In genomic region chr10:63515002-63515763, GRCh38 we compare ENCODE assay signal across 8 cellular contexts. TPM values are rescaled to one million over a fixed set of nuclear protein-coding genes. Genes with fewer than 3 reads are reported as not detected.
A peak's percentile ranks its signal among the peaks of the same experiment; 100 is the strongest.
DNase-seq lines count a peak whose midpoint lies in the region; ATAC-seq and TF ChIP-seq lines count a peak whose summit lies in the region.

No MANE protein-coding gene starts in this region.

- peaks cover 34% of the 10 kb centered on the region for H3K4me1 ChIP-seq in CD8-positive, alpha-beta memory T cell (ENCODE audit: insufficient read depth, low read length)
- peaks cover 52% of the 10 kb centered on the region for H3K4me1 ChIP-seq in HUES48 (ENCODE audit: control insufficient read depth, insufficient read depth, low read length)
- H3K4me1 ChIP-seq in testis = no peaks in the 10 kb centered on the region

- CTCF ChIA-PET in CD8-positive, alpha-beta memory T cell (lab: Charles Lee) = interaction anchor here (1.0 to 1.7 kb wide), 2 partner anchors 10 to 299 kb away, joined by 3 to 4 read pairs; no protein-coding TSS in a partner anchor

- no peak for TF ChIP-seq CTCF in testis (IDR thresholded peaks at IDR 0.05)

- intact Hi-C loops in testis (cut with DNase I; ENCODE audit: low total_unique reads) = no loop called here

- no peaks in the 10 kb centered on the region for H3K36me3 ChIP-seq in CD8-positive, alpha-beta memory T cell (ENCODE audit: insufficient read depth, low read length)
- H3K36me3 ChIP-seq in HUES48 (ENCODE audit: control insufficient read depth, insufficient read depth, low read length) (no peaks in the 10 kb centered on the region), testis (ENCODE audit: low read depth, missing control alignments) (no peaks in the 10 kb centered on the region)

- no peaks in the 10 kb centered on the region for H3K9me3 ChIP-seq in CD8-positive, alpha-beta memory T cell (ENCODE audit: low read length)
- H3K9me3 ChIP-seq in HUES48 (ENCODE audit: control insufficient read depth, insufficient read depth, low read length) (no peaks in the 10 kb centered on the region), testis (no peaks in the 10 kb centered on the region)

- no peak overlapping the region for H3K27ac ChIP-seq in CD8-positive, alpha-beta memory T cell (ENCODE audit: low read depth, low read length)
- H3K27ac ChIP-seq in HUES48 (ENCODE audit: low read depth, low read length) (peak overlapping the region; percentile 97), testis (peak overlapping the region in 1 of 2 donors; percentile 32)

- no peak for ATAC-seq in HG03571 (IDR thresholded peaks at IDR 0.05; ENCODE audit: unreplicated experiment)

- H3K36me3 Mint-ChIP-seq in CD8-positive, alpha-beta memory T cell = peaks cover 2 to 10% (median 4%) of the 10 kb centered on the region in 3 donors

- TF ChIP-seq POLR2A in testis (IDR thresholded peaks at IDR 0.05) = no peak

- peak overlapping the region in 4 of 7 donors; percentile 3 to 69 (median 34) for H3K4me3 Mint-ChIP-seq in CD8-positive, alpha-beta memory T cell

- POLR2A ChIA-PET in CD8-positive, alpha-beta memory T cell (lab: Charles Lee) = no interaction called here

- no peak for DNase-seq in CD8-positive, alpha-beta memory T cell
- DNase-seq in amniotic stem cell (lab: John Stamatoyannopoulos, UW) = peak; percentile 39
- peak; percentile 64 for DNase-seq in kidney tubule cell (ENCODE audit: low spot score)
- no peak for DNase-seq in testis
- DNase-seq in mucosa of gallbladder (ENCODE audit: low spot score) = no peak
- no peak for DNase-seq in G401 (ENCODE audit: low spot score)

- peaks cover 66 to 84% (median 82%) of the 10 kb centered on the region in 3 donors for H3K4me1 Mint-ChIP-seq in CD8-positive, alpha-beta memory T cell

- peaks cover 0 to 2% (median 0%) of the 10 kb centered on the region in 5 donors for H3K9me3 Mint-ChIP-seq in CD8-positive, alpha-beta memory T cell

- no peaks in the 10 kb centered on the region for H3K27me3 Mint-ChIP-seq in CD8-positive, alpha-beta memory T cell

- H3K27ac Mint-ChIP-seq in CD8-positive, alpha-beta memory T cell = peak overlapping the region in 4 of 8 donors; percentile 43 to 83 (median 50)

- no peak overlapping the region for H3K4me3 ChIP-seq in CD8-positive, alpha-beta memory T cell (ENCODE audit: low read length)
- H3K4me3 ChIP-seq in HUES48 (ENCODE audit: low read depth, low read length) (0 out of 2 replicates have a peak overlapping the region, but pooled peaks have one; percentile 9), testis (no peak overlapping the region)

- in situ Hi-C loops in G401 (cut with HindIII; ENCODE audit: low sequenced_read_pairs) = no loop called here

- H3K9ac ChIP-seq in HUES48 (ENCODE audit: low read depth, low read length) = peak overlapping the region; percentile 17; the same call in 1 of the 2 replicates

- 47 to 53% methylated on average over 5 of the region's 5 CpGs for WGBS in testis, 2 donors

- H3K27me3 ChIP-seq in CD8-positive, alpha-beta memory T cell (ENCODE audit: insufficient read depth, low read length, poor library complexity, severe bottlenecking) = no peaks in the 10 kb centered on the region
- H3K27me3 ChIP-seq in HUES48 (ENCODE audit: control insufficient read depth, insufficient read depth, low read length) (no peaks in the 10 kb centered on the region), testis (no peaks in the 10 kb centered on the region)

RNA-seq across cellular contexts. Expression of gene REEP3, which starts 6.0 kb away (rescaled TPM):
- total RNA-seq in CD8-positive, alpha-beta memory T cell = 10 to 100 TPM; 23.7 to 25.5 TPM
- polyA plus RNA-seq in CD8-positive, alpha-beta memory T cell = 7.4 TPM
- total RNA-seq in testis = 10 to 100 TPM; 18.4 to 20.3 TPM
- 45.2 TPM for polyA plus RNA-seq in testis (ENCODE audit: insufficient read depth, low read depth, low replicate concordance)
- total RNA-seq in mucosa of gallbladder = 53.4 TPM
- 18.6 and 21.7 TPM in 2 replicates for total RNA-seq in G401 (2014; rRNA removed; shearing (Covaris generic))

RNA-seq across cellular contexts. Expression of gene JMJD1C, which starts 49.4 kb away (rescaled TPM):
- total RNA-seq in CD8-positive, alpha-beta memory T cell = 10 to 100 TPM; 41.7 to 46.0 TPM
- 51.9 TPM for polyA plus RNA-seq in CD8-positive, alpha-beta memory T cell
- total RNA-seq in testis (100 to 1,000 TPM in 1 of 2 donors, 10 to 100 TPM in 1; 94.6 to 111 TPM), mucosa of gallbladder (79.0 TPM)
- polyA plus RNA-seq in testis (ENCODE audit: insufficient read depth, low read depth, low replicate concordance) = 29.7 TPM
- 29.1 and 33.7 TPM in 2 replicates for total RNA-seq in G401 (2014; rRNA removed; shearing (Covaris generic))

Comparison
In these comparisons a context has a peak if more than half of its experiments do, and no peak if none do; other contexts are left out.
1. DNase-seq: peak in amniotic stem cell (single experiment) and kidney tubule cell (single experiment); none in CD8-positive, alpha-beta memory T cell (0 of 5), testis (single experiment), mucosa of gallbladder (single experiment) and G401 (single experiment).